ENCODE assay signal across 20 cellular contexts in the genomic region with DNA sequence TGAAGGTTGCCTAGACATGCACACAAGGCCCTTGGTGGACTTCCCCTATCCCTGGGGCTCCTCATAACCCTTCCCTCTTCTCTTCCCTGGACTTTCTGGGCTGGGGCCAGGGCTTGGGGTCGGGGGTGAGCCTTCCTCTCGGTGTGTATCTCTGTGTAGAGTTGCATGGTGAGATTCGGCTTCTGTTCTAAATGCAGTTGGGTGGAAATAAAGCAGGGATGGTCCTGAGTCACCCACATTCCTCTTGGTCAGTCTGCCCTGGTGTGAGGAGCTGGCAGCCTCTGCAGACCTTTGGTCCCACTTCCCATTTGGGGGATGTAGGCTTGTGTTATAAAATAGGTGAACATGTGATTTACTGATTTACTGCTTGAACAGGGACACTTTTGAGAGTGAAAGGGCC.
DNase-seq lines count a peak whose midpoint lies in the region; ATAC-seq and TF ChIP-seq lines count a peak whose summit lies in the region.
"Had no signal": no experiment of that assay in that cellular context is flagged by ENCODE, and none has a peak within 500 bp of the region (broad histone marks: within the 10 kb centered on the region; RNA-seq: fewer than 3 reads in every experiment).

No MANE protein-coding gene starts in this region.

- no peaks in the 10 kb centered on the region for H3K9me3 Mint-ChIP-seq in stimulated activated naive CD8-positive, alpha-beta T cell treated with anti-CD3 and anti-CD28 coated beads, Interleukin-15, Interleukin-2, amounts not matched to agents 100 ng/mL and 50 ng/mL, for 24 hours
- H3K9me3 Mint-ChIP-seq: CD8-positive, alpha-beta memory T cell; natural killer cell had no signal

- H3K4me1 Mint-ChIP-seq in stimulated activated naive CD8-positive, alpha-beta T cell treated with anti-CD3 and anti-CD28 coated beads, Interleukin-15, Interleukin-2, amounts not matched to agents 100 ng/mL and 50 ng/mL, for 24 hours (ENCODE audit: low read depth): peaks cover 82% of the 10 kb centered on the region

- no peaks in the 10 kb centered on the region for H3K9me3 ChIP-seq in SU-DHL-6 (ENCODE audit: insufficient read depth, low read length)
- H3K9me3 ChIP-seq: ascending aorta had no signal

- H3K27ac Mint-ChIP-seq in stimulated activated naive CD8-positive, alpha-beta T cell treated with anti-CD3 and anti-CD28 coated beads, Interleukin-15, Interleukin-2, amounts not matched to agents 100 ng/mL and 50 ng/mL, for 24 hours: peak overlapping the region; percentile 18
- H3K27ac Mint-ChIP-seq: natural killer cell had no signal

- H3K4me2 ChIP-seq in SU-DHL-6 (ENCODE audit: low read depth, low read length, poor library complexity, severe bottlenecking): peak overlapping the region; percentile 70

- H3K27ac ChIP-seq in SU-DHL-6 (ENCODE audit: low read depth, low read length): peak overlapping the region; percentile 88

- H3K36me3 ChIP-seq in SU-DHL-6 (ENCODE audit: low read length): no peaks in the 10 kb centered on the region

- no peak for TF ChIP-seq CTCF in SU-DHL-6 (IDR thresholded peaks at IDR 0.05; ENCODE audit: insufficient read depth, low read length, poor library complexity, severe bottlenecking)

- no peak for DNase-seq in stimulated activated naive CD8-positive, alpha-beta T cell treated with anti-CD3 and anti-CD28 coated beads, Interleukin-15, Interleukin-2, amounts not matched to agents 100 U/mL and 50 U/mL, for 24 hours
- DNase-seq in kidney tubule cell (ENCODE audit: low spot score) (peak; percentile 68), nucleus accumbens (lab: John Stamatoyannopoulos, UW) (no peak), GM19240 (ENCODE audit: insufficient read length, low spot score) (no peak)
- no peak for DNase-seq in activated effector memory CD4-positive, alpha-beta T cell treated with Interleukin-2 at 50 U/mL for 16 hours
- DNase-seq: activated CD8-positive, alpha-beta memory T cell treated with anti-CD3 and anti-CD28 coated beads, Interleukin-2, amount 50 U/mL, for 48 hours; activated naive CD4-positive, alpha-beta T cell; CD8-positive, alpha-beta memory T cell; hypothalamus; kidney; natural killer cell; NCI-H1048; NCI-H2029 treated with DMSO at 0.1 percent for 48 hours; small intestine; stimulated activated CD4-positive, alpha-beta T cell treated with anti-CD3 and anti-CD28 coated beads, Interleukin-4, amount 100 ng/mL, for 1 hour had no signal

- H3K4me3 Mint-ChIP-seq in stimulated activated naive CD8-positive, alpha-beta T cell treated with anti-CD3 and anti-CD28 coated beads, Interleukin-15, Interleukin-2, amounts not matched to agents 100 ng/mL and 50 ng/mL, for 24 hours: no peak overlapping the region
- H3K4me3 Mint-ChIP-seq: activated CD4-positive, alpha-beta T cell treated with anti-CD3 and anti-CD28 coated beads for 36 hours; CD8-positive, alpha-beta memory T cell; natural killer cell had no signal

- no peaks in the 10 kb centered on the region for H3K27me3 Mint-ChIP-seq in stimulated activated naive CD8-positive, alpha-beta T cell treated with anti-CD3 and anti-CD28 coated beads, Interleukin-15, Interleukin-2, amounts not matched to agents 100 ng/mL and 50 ng/mL, for 24 hours
- H3K27me3 Mint-ChIP-seq: activated CD4-positive, alpha-beta T cell treated with anti-CD3 and anti-CD28 coated beads for 36 hours; CD8-positive, alpha-beta memory T cell had no signal

- peaks cover 14% of the 10 kb centered on the region for H3K36me3 Mint-ChIP-seq in stimulated activated naive CD8-positive, alpha-beta T cell treated with anti-CD3 and anti-CD28 coated beads, Interleukin-15, Interleukin-2, amounts not matched to agents 100 ng/mL and 50 ng/mL, for 24 hours (ENCODE audit: low read depth)
- H3K36me3 Mint-ChIP-seq: natural killer cell had no signal

- H4K20me1 ChIP-seq in SU-DHL-6 (ENCODE audit: low read depth, low read length): no peaks in the 10 kb centered on the region

- H3K9me2 ChIP-seq in SU-DHL-6 (replicated peaks; ENCODE audit: insufficient read depth, low read length): no peaks in the 10 kb centered on the region

- no peak overlapping the region for H2AFZ ChIP-seq in SU-DHL-6 (ENCODE audit: low read depth, low read length, severe bottlenecking)

- no peak for ATAC-seq in stimulated activated naive CD8-positive, alpha-beta T cell treated with anti-CD3 and anti-CD28 coated beads, Interleukin-15, Interleukin-2, amounts not matched to agents 100 U/mL and 50 U/mL, for 24 hours
- ATAC-seq in GM18861 (IDR thresholded peaks at IDR 0.05; ENCODE audit: unreplicated experiment): no peak
- ATAC-seq: activated CD4-positive, alpha-beta T cell treated with anti-CD3 and anti-CD28 coated beads for 36 hours; natural killer cell had no signal

- H3F3A ChIP-seq in SU-DHL-6 (ENCODE audit: insufficient read depth): peaks cover 9% of the 10 kb centered on the region

- peak overlapping the region; percentile 17; the same call in 1 of the 2 replicates for H3K9ac ChIP-seq in SU-DHL-6 (ENCODE audit: low read length)

- no peak overlapping the region for H3K4me3 ChIP-seq in SU-DHL-6 (ENCODE audit: insufficient read depth, low read length, poor library complexity, severe bottlenecking)
- H3K4me3 ChIP-seq: ascending aorta had no signal

- no peaks in the 10 kb centered on the region for H3K27me3 ChIP-seq in SU-DHL-6 (ENCODE audit: low read length)
- H3K27me3 ChIP-seq: ascending aorta had no signal

- H3K79me2 ChIP-seq in SU-DHL-6 (ENCODE audit: insufficient read depth, low read length): no peaks in the 10 kb centered on the region
